Comparison of ENCODE assay signal across 14 cellular contexts in the genomic region with DNA sequence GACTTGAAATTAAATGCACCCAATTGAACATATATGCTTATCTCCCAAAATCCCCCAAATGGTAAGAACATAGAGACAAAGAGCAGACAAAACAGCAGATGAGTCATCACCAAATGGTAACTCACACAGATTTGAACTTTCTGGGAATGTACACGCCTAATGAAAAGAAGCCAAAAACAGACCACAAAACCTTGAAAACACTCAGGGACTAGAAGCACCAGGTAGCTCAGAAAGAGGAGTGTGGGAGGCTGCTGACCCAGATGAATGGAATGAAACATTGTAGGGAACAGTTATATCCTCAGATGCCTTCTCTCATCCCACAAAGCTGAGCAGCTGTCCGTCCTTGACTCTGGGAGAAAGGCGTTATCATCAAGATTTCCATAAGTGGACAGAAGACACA.
DNase-seq lines count a peak whose midpoint lies in the region; ATAC-seq, FAIRE-seq and TF ChIP-seq lines count a peak whose summit lies in the region.
"Had no signal": no experiment of that assay in that cellular context is flagged by ENCODE, and none has a peak within 500 bp of the region (broad histone marks: within the 10 kb centered on the region; RNA-seq: fewer than 3 reads in every experiment).

No MANE protein-coding gene starts in this region.

- TF ChIP-seq EP300 in A549 (IDR thresholded peaks at IDR 0.05) (no peak), transverse colon (IDR thresholded peaks at IDR 0.05; ENCODE audit: low read depth) (no peak)

- DNase-seq in A549 (ENCODE audit: low read depth in 1 of 2, low spot score in 1 of 2): no peak
- DNase-seq in H54 (ENCODE audit: insufficient read length, low spot score): no peak
- DNase-seq in activated naive CD8-positive, alpha-beta T cell treated with anti-CD3 and anti-CD28 coated beads, Interleukin-2, amount 50 U/mL, for 24 hours: no peak
- DNase-seq in kidney epithelial cell (ENCODE audit: low read depth): peak; percentile 72
- DNase-seq in NCI-H128 (lab: John Stamatoyannopoulos, UW; ENCODE audit: unreplicated experiment): no peak
- DNase-seq in transverse colon: no peak
- DNase-seq: GOT3; NCI-H446 treated with DMSO at 0.1 percent for 48 hours; nucleus accumbens; SHP77 treated with DMSO at 0.1 percent for 48 hours; stimulated activated CD4-positive, alpha-beta T cell treated with anti-CD3 and anti-CD28 coated beads, Interleukin-1b, Interleukin-23, amount 100 ng/mL, for 48 hours had no signal

- TF ChIP-seq POLR2A in A549 (IDR thresholded peaks at IDR 0.05; ENCODE audit: low read length): no peak
- TF ChIP-seq POLR2A in H54 (IDR thresholded peaks at IDR 0.05; ENCODE audit: low read depth, low read length): no peak
- TF ChIP-seq POLR2A in transverse colon (IDR thresholded peaks at IDR 0.05): no peak

- peaks cover 10% of the 10 kb centered on the region for H3K4me1 ChIP-seq in A549
- no peaks in the 10 kb centered on the region for H3K4me1 ChIP-seq in transverse colon

- in situ Hi-C loops in transverse colon (cut with MboI; ENCODE audit: low pct_ligation_motif_present in 1 of 4, low pct_unique_long_range_greater_than_20kb in 1 of 4, low sequenced_read_pairs in 3 of 4): no loop called here

- FAIRE-seq in A549 (lab: Jason Lieb, UNC) (no peak), H54 (lab: Jason Lieb, UNC) (peak; percentile 96)

- H3K27ac ChIP-seq in A549 (peak overlapping the region in 1 of 2 experiments; percentile 71; a peak in 3 of 6 replicates), transverse colon (no peak overlapping the region)
- H3K27ac ChIP-seq: BLaER1 had no signal

- peak in 1 of 2 experiments; percentile 28; a peak in 1 of 6 replicates for ATAC-seq in A549
- ATAC-seq in activated naive CD8-positive, alpha-beta T cell treated with anti-CD3 and anti-CD28 coated beads, Interleukin-2, amount 50 U/mL, for 24 hours: peak; percentile 76
- no peak for ATAC-seq in HG02763 (IDR thresholded peaks at IDR 0.05; ENCODE audit: unreplicated experiment)
- no peak for ATAC-seq in HG02885 (IDR thresholded peaks at IDR 0.05; ENCODE audit: poor library complexity, unreplicated experiment)

- no peaks in the 10 kb centered on the region for H3K36me3 Mint-ChIP-seq in activated naive CD8-positive, alpha-beta T cell treated with anti-CD3 and anti-CD28 coated beads, Interleukin-2, amount 50 U/mL, for 24 hours (ENCODE audit: low read depth)

- H3K4me3 Mint-ChIP-seq in activated naive CD8-positive, alpha-beta T cell treated with anti-CD3 and anti-CD28 coated beads, Interleukin-2, amount 50 U/mL, for 24 hours: peak overlapping the region; percentile 7

- intact Hi-C loops in transverse colon (cut with DNase I; ENCODE audit: low total_unique reads): no loop called here

- H3K4me3 ChIP-seq in A549 (no peak overlapping the region), kidney epithelial cell (ENCODE audit: low read depth, low read length) (no peak overlapping the region), transverse colon (no peak overlapping the region)
- H3K4me3 ChIP-seq: BLaER1 had no signal

- POLR2A ChIA-PET in A549 (lab: Yijun Ruan, JAX): no interaction called here

- peak overlapping the region; percentile 68 for H3K27ac Mint-ChIP-seq in activated naive CD8-positive, alpha-beta T cell treated with anti-CD3 and anti-CD28 coated beads, Interleukin-2, amount 50 U/mL, for 24 hours

- H3K27me3 ChIP-seq in kidney epithelial cell (ENCODE audit: control insufficient read depth, insufficient read depth, low read length): no peaks in the 10 kb centered on the region
- no peaks in the 10 kb centered on the region for H3K27me3 ChIP-seq in transverse colon
- H3K27me3 ChIP-seq: BLaER1 had no signal

- H3K27me3 Mint-ChIP-seq in activated naive CD8-positive, alpha-beta T cell treated with anti-CD3 and anti-CD28 coated beads, Interleukin-2, amount 50 U/mL, for 24 hours: peaks cover 2% of the 10 kb centered on the region

- peaks cover 40% of the 10 kb centered on the region for H3K4me1 Mint-ChIP-seq in activated naive CD8-positive, alpha-beta T cell treated with anti-CD3 and anti-CD28 coated beads, Interleukin-2, amount 50 U/mL, for 24 hours

- no peaks in the 10 kb centered on the region for H3K9me3 ChIP-seq in A549
- H3K9me3 ChIP-seq in transverse colon: no peaks in the 10 kb centered on the region

- TF ChIP-seq RAD21 in A549 (conservative IDR thresholded peaks at IDR 0.05 in 1 of 2, IDR thresholded peaks at IDR 0.05 in 1 of 2): no peak

- CTCF ChIA-PET in A549 (lab: Yijun Ruan, JAX): interaction anchor here (0.7 kb wide), 1 partner anchor 65 kb away, joined by 3 read pairs; no protein-coding TSS in a partner anchor

- WGBS in A549 (ENCODE audit: missing lambda C conversion rate): 71% methylated on average over 3 of the region's 3 CpGs
- WGBS in transverse colon (ENCODE audit: low coverage in 1 of 2), 2 donors: 30 to 48% methylated on average over 1 to 3 of the region's 3 CpGs

- peak overlapping the region; percentile 17; the same call in 2 of the 3 replicates for H3K4me2 ChIP-seq in A549
- H3K4me2 ChIP-seq: BLaER1 had no signal

- no peaks in the 10 kb centered on the region for H3K9me3 Mint-ChIP-seq in activated naive CD8-positive, alpha-beta T cell treated with anti-CD3 and anti-CD28 coated beads, Interleukin-2, amount 50 U/mL, for 24 hours

- TF ChIP-seq CTCF in A549 (IDR thresholded peaks at IDR 0.05) (no peak), kidney epithelial cell (IDR thresholded peaks at IDR 0.05; ENCODE audit: insufficient read depth, low read length, poor library complexity, severe bottlenecking) (no peak), transverse colon (IDR thresholded peaks at IDR 0.05) (no peak)

- H3K36me3 ChIP-seq in kidney epithelial cell (ENCODE audit: control insufficient read depth, insufficient read depth, low read length) (no peaks in the 10 kb centered on the region), transverse colon (no peaks in the 10 kb centered on the region)
- H3K36me3 ChIP-seq: BLaER1 had no signal

TF ChIP-seq in A549, 52 proteins besides CTCF, POLR2A, EP300 and RAD21:
- TF ChIP-seq FOSL2 (IDR thresholded peaks at IDR 0.05): peak; percentile 10; the same call in 1 of the 2 replicates
- peak; percentile 52; the same call in 1 of the 2 replicates for TF ChIP-seq FOSL2 (CRISPR knock-in tag; IDR thresholded peaks at IDR 0.05)
- TF ChIP-seq CBX2 (IDR thresholded peaks at IDR 0.05; ENCODE audit: borderline replicate concordance, low read depth): no peak
